ENCODE assay signal across 19 cellular contexts in genomic region chr9:135100241-135101067, GRCh38. TPM values are rescaled to one million over a fixed set of nuclear protein-coding genes. Genes with fewer than 3 reads are reported as not detected.
DNase-seq lines count a peak whose midpoint lies in the region; ATAC-seq and TF ChIP-seq lines count a peak whose summit lies in the region.
"Had no signal": no experiment of that assay in that cellular context is flagged by ENCODE, and none has a peak within 500 bp of the region (broad histone marks: within the 10 kb centered on the region; RNA-seq: fewer than 3 reads in every experiment).

No MANE protein-coding gene starts in this region.

- no peak overlapping the region for H3K4me3 Mint-ChIP-seq in activated T-helper 1 cell treated with anti-CD3 and anti-CD28 coated beads, Interleukin-12 subunit alpha, Interleukin-12 subunit beta, Interleukin-2, Interleukin-4 antibody, amounts not matched to agents 30 ng/mL and 10 ng/mL and 1 ng/mL, durations not matched to agents 14 hours and 24 hours and 36 hours
- H3K4me3 Mint-ChIP-seq: activated B cell treated with CpG ODN at 0.5 μM for 24 hours; activated naive CD4-positive, alpha-beta T cell treated with anti-CD3 and anti-CD28 coated beads, Interleukin-2, amount 50 U/mL, for 24 hours; IgD-negative memory B cell had no signal

- H3K9ac ChIP-seq in neuronal stem cell (ENCODE audit: low read depth, low read length, poor library complexity): no peak overlapping the region

- no peak overlapping the region for H4K8ac ChIP-seq in neuronal stem cell (ENCODE audit: low read depth, low read length)

- no peak overlapping the region for H2AFZ ChIP-seq in neuronal stem cell (ENCODE audit: low read length)

- peak overlapping the region; percentile 45 for H3K27ac Mint-ChIP-seq in activated T-helper 1 cell treated with anti-CD3 and anti-CD28 coated beads, Interleukin-12 subunit alpha, Interleukin-12 subunit beta, Interleukin-2, Interleukin-4 antibody, amounts not matched to agents 30 ng/mL and 10 ng/mL and 1 ng/mL, durations not matched to agents 14 hours and 24 hours and 36 hours
- H3K27ac Mint-ChIP-seq: activated B cell treated with CpG ODN at 0.5 μM for 24 hours; activated naive CD4-positive, alpha-beta T cell treated with anti-CD3 and anti-CD28 coated beads, Interleukin-2, amount 50 U/mL, for 24 hours; IgD-negative memory B cell had no signal

- H4K91ac ChIP-seq in neuronal stem cell (ENCODE audit: low read depth, low read length, poor library complexity): no peak overlapping the region

- no peaks in the 10 kb centered on the region for H3K36me3 ChIP-seq in neuronal stem cell (replicated peaks in 1 of 2; ENCODE audit: control insufficient read depth in 2 of 2, insufficient read depth in 2 of 2, low read length in 2 of 2)
- H3K36me3 ChIP-seq in right lobe of liver: no peaks in the 10 kb centered on the region
- H3K36me3 ChIP-seq: neutrophil, thoracic aorta had no signal

- no peaks in the 10 kb centered on the region for H3K79me1 ChIP-seq in neuronal stem cell (ENCODE audit: low read depth, low read length)

- H3K36me3 Mint-ChIP-seq in activated T-helper 1 cell treated with anti-CD3 and anti-CD28 coated beads, Interleukin-12 subunit alpha, Interleukin-12 subunit beta, Interleukin-2, Interleukin-4 antibody, amounts not matched to agents 30 ng/mL and 10 ng/mL and 1 ng/mL, durations not matched to agents 14 hours and 24 hours and 36 hours (ENCODE audit: low read depth): no peaks in the 10 kb centered on the region
- H3K36me3 Mint-ChIP-seq: activated naive CD4-positive, alpha-beta T cell treated with anti-CD3 and anti-CD28 coated beads, Interleukin-2, amount 50 U/mL, for 24 hours; IgD-negative memory B cell had no signal

- H3K4me3 ChIP-seq in neuronal stem cell (ENCODE audit: low read length in 2 of 2) (no peak overlapping the region), right lobe of liver (no peak overlapping the region), coronary artery (no peak overlapping the region)
- H3K4me3 ChIP-seq: lung, thoracic aorta had no signal

- H3K27me3 Mint-ChIP-seq in activated T-helper 1 cell treated with anti-CD3 and anti-CD28 coated beads, Interleukin-12 subunit alpha, Interleukin-12 subunit beta, Interleukin-2, Interleukin-4 antibody, amounts not matched to agents 30 ng/mL and 10 ng/mL and 1 ng/mL, durations not matched to agents 14 hours and 24 hours and 36 hours (ENCODE audit: insufficient read depth): peaks cover 2% of the 10 kb centered on the region

- no CpG with 5 or more reads among the region's 13 CpGs for WGBS in neuronal stem cell (ENCODE audit: extremely low coverage in 2 of 2, insufficient read length in 2 of 2, insufficient replicate concordance in 1 of 2), 2 donors
- WGBS in right lobe of liver (ENCODE audit: insufficient coverage, low coverage, low lambda C conversion rate, missing lambda C conversion rate): 36% methylated on average over 11 of the region's 13 CpGs

- H3K9me3 ChIP-seq in neuronal stem cell (replicated peaks in 1 of 2; ENCODE audit: control insufficient read depth in 2 of 2, insufficient read depth in 1 of 2, low read depth in 1 of 2, low read length in 2 of 2): no peaks in the 10 kb centered on the region
- no peaks in the 10 kb centered on the region for H3K9me3 ChIP-seq in right lobe of liver
- H3K9me3 ChIP-seq: neutrophil, thoracic aorta had no signal

- H3K4me1 ChIP-seq in neuronal stem cell (ENCODE audit: control insufficient read depth in 2 of 2, insufficient read depth in 1 of 2, low read depth in 1 of 2, low read length in 2 of 2): no peaks in the 10 kb centered on the region
- no peaks in the 10 kb centered on the region for H3K4me1 ChIP-seq in right lobe of liver

- no peak for ATAC-seq in right lobe of liver

- H3K27ac ChIP-seq in neuronal stem cell (replicated peaks; ENCODE audit: low read length) (no peak overlapping the region), right lobe of liver (no peak overlapping the region), coronary artery (no peak overlapping the region)
- H3K27ac ChIP-seq: neutrophil, thoracic aorta had no signal

- H2BK15ac ChIP-seq in neuronal stem cell (ENCODE audit: low read length): no peak overlapping the region

- no peak for TF ChIP-seq POLR2A in right lobe of liver (IDR thresholded peaks at IDR 0.05)

- peak overlapping the region; percentile 71 for H3K14ac ChIP-seq in neuronal stem cell (ENCODE audit: low read length)

- H2BK5ac ChIP-seq in neuronal stem cell (ENCODE audit: low read length): no peak overlapping the region

- H2BK120ac ChIP-seq in neuronal stem cell (ENCODE audit: low read depth, low read length): no peak overlapping the region

- H3K27me3 ChIP-seq in neuronal stem cell (ENCODE audit: control insufficient read depth in 3 of 3, insufficient read depth in 3 of 3, low read depth in 1 of 3, low read length in 3 of 3): no peaks in the 10 kb centered on the region
- H3K27me3 ChIP-seq in right lobe of liver: no peaks in the 10 kb centered on the region

- no peak overlapping the region for H3K23ac ChIP-seq in neuronal stem cell (ENCODE audit: low read depth, low read length, poor library complexity)

- no peak overlapping the region for H2AK5ac ChIP-seq in neuronal stem cell (ENCODE audit: low read depth, low read length)

- H2BK12ac ChIP-seq in neuronal stem cell (ENCODE audit: low read length): no peak overlapping the region

- no peaks in the 10 kb centered on the region for H3K9me3 Mint-ChIP-seq in activated T-helper 1 cell treated with anti-CD3 and anti-CD28 coated beads, Interleukin-12 subunit alpha, Interleukin-12 subunit beta, Interleukin-2, Interleukin-4 antibody, amounts not matched to agents 30 ng/mL and 10 ng/mL and 1 ng/mL, durations not matched to agents 14 hours and 24 hours and 36 hours
- H3K9me3 Mint-ChIP-seq: activated B cell treated with CpG ODN at 0.5 μM for 24 hours; activated naive CD4-positive, alpha-beta T cell treated with anti-CD3 and anti-CD28 coated beads, Interleukin-2, amount 50 U/mL, for 24 hours had no signal

- H3K4ac ChIP-seq in neuronal stem cell (ENCODE audit: low read length): no peak overlapping the region

- H3K4me2 ChIP-seq in neuronal stem cell (ENCODE audit: insufficient read depth, low read length, poor library complexity, severe bottlenecking): no peak overlapping the region

- no peaks in the 10 kb centered on the region for H3K4me1 Mint-ChIP-seq in activated T-helper 1 cell treated with anti-CD3 and anti-CD28 coated beads, Interleukin-12 subunit alpha, Interleukin-12 subunit beta, Interleukin-2, Interleukin-4 antibody, amounts not matched to agents 30 ng/mL and 10 ng/mL and 1 ng/mL, durations not matched to agents 14 hours and 24 hours and 36 hours (ENCODE audit: low read depth)
- H3K4me1 Mint-ChIP-seq: activated B cell treated with CpG ODN at 0.5 μM for 24 hours; activated naive CD4-positive, alpha-beta T cell treated with anti-CD3 and anti-CD28 coated beads, Interleukin-2, amount 50 U/mL, for 24 hours had no signal

- TF ChIP-seq CTCF in right lobe of liver (IDR thresholded peaks at IDR 0.05) (no peak), coronary artery (IDR thresholded peaks at IDR 0.05) (no peak)

- DNase-seq in DMS79 treated with DMSO at 0.1 percent for 48 hours (lab: John Stamatoyannopoulos, UW) (peak; percentile 80), NCI-H187 treated with DMSO at 0.1 percent for 48 hours (lab: John Stamatoyannopoulos, UW) (peak; percentile 31), neuronal stem cell (ENCODE audit: low spot score) (no peak), right lobe of liver (no peak), NCI-H2081 treated with DMSO at 0.1 percent for 48 hours (lab: John Stamatoyannopoulos, UW) (no peak), coronary artery (ENCODE audit: low spot score) (no peak)
- no peak for DNase-seq in activated T-helper 1 cell treated with anti-CD3 and anti-CD28 coated beads, Interleukin-12 subunit alpha, Interleukin-12 subunit beta, Interleukin-2, Interleukin-4 antibody, amounts not matched to agents 30 ng/mL and 10 ng/mL and 1 ng/mL, durations not matched to agents 14 hours and 24 hours and 36 hours (ENCODE audit: low spot score)
- DNase-seq: activated B cell treated with CpG ODN at 0.5 μM for 24 hours; activated CD4-positive, alpha-beta T cell treated with anti-CD3 and anti-CD28 coated beads, Interleukin-2, amount 50 U/mL, for 4 hours; Calu3; GDM1; kidney; NCI-H774; stimulated activated naive CD4-positive, alpha-beta T cell treated with Interleukin-2 at 50 U/mL for 16 hours had no signal

- H3K18ac ChIP-seq in neuronal stem cell (ENCODE audit: low read length): no peak overlapping the region

- intact Hi-C loops in activated T-helper 1 cell treated with anti-CD3 and anti-CD28 coated beads, Interleukin-12 subunit alpha, Interleukin-12 subunit beta, Interleukin-2, Interleukin-4 antibody, amounts not matched to agents 30 ng/mL and 10 ng/mL and 1 ng/mL, durations not matched to agents 14 hours and 24 hours and 36 hours (cut with micrococcal nuclease): no loop called here
- intact Hi-C loops in right lobe of liver (cut with DNase I): no loop called here

RNA-seq across cellular contexts. Expression of gene OLFM1, which starts 13.0 kb away (rescaled TPM):
- 0.47 and 0.66 TPM in 2 replicates for total RNA-seq in activated T-helper 1 cell treated with anti-CD3 and anti-CD28 coated beads, Interleukin-12 subunit alpha, Interleukin-12 subunit beta, Interleukin-2, Interleukin-4 antibody, amounts not matched to agents 30 ng/mL and 10 ng/mL and 1 ng/mL, durations not matched to agents 14 hours and 24 hours and 36 hours
- polyA plus RNA-seq in neuronal stem cell (2013, experiment 1 of 2): 5.8 TPM
- polyA plus RNA-seq in neuronal stem cell (2013, experiment 2 of 2): 5.8 TPM
- total RNA-seq in right lobe of liver: 1 to 10 TPM; 1.1 to 5.9 (median 3.5) TPM
- total RNA-seq: activated B cell treated with CpG ODN at 0.5 μM for 24 hours had no signal

Comparison
In these comparisons a context has a peak if more than half of its experiments do, and no peak if none do; other contexts are left out.
1. DNase-seq: peak in DMS79 treated with DMSO at 0.1 percent for 48 hours (single experiment) and NCI-H187 treated with DMSO at 0.1 percent for 48 hours (single experiment); none in activated T-helper 1 cell treated with anti-CD3 and anti-CD28 coated beads, Interleukin-12 subunit alpha, Interleukin-12 subunit beta, Interleukin-2, Interleukin-4 antibody, amounts not matched to agents 30 ng/mL and 10 ng/mL and 1 ng/mL, durations not matched to agents 14 hours and 24 hours and 36 hours (single experiment), neuronal stem cell (single experiment), right lobe of liver (0 of 3), NCI-H2081 treated with DMSO at 0.1 percent for 48 hours (single experiment) and coronary artery (single experiment).